18 cellular contexts compared by ENCODE assay signal in genomic region chr5:158039911-158040347, GRCh38.
A peak's percentile ranks its signal among the peaks of the same experiment; 100 is the strongest.
DNase-seq lines count a peak whose midpoint lies in the region; ATAC-seq and TF ChIP-seq lines count a peak whose summit lies in the region.
"Had no signal": no experiment of that assay in that cellular context is flagged by ENCODE, and none has a peak within 500 bp of the region (broad histone marks: within the 10 kb centered on the region; RNA-seq: fewer than 3 reads in every experiment).

No MANE protein-coding gene starts in this region.

- no peak overlapping the region for H3K27ac Mint-ChIP-seq in activated naive CD4-positive, alpha-beta T cell treated with anti-CD3 and anti-CD28 coated beads for 36 hours
- H3K27ac Mint-ChIP-seq in activated T-helper 1 cell treated with anti-CD3 and anti-CD28 coated beads, Interleukin-12 subunit alpha, Interleukin-12 subunit beta, Interleukin-2, Interleukin-4 antibody, amounts not matched to agents 30 ng/mL and 10 ng/mL and 1 ng/mL, durations not matched to agents 14 hours and 24 hours and 36 hours = no peak overlapping the region
- H3K27ac Mint-ChIP-seq: B cell; stimulated activated effector memory CD8-positive, alpha-beta T cell treated with anti-CD3 and anti-CD28 coated beads, Interleukin-12 subunit alpha, Interleukin-12 subunit beta, amount 100 ng/mL, for 72 hours had no signal

- H2AFZ ChIP-seq in PC-3 (ENCODE audit: low read length) = no peak overlapping the region

- peaks cover 8% of the 10 kb centered on the region for H3K9me3 Mint-ChIP-seq in activated naive CD4-positive, alpha-beta T cell treated with anti-CD3 and anti-CD28 coated beads for 36 hours
- H3K9me3 Mint-ChIP-seq in activated T-helper 1 cell treated with anti-CD3 and anti-CD28 coated beads, Interleukin-12 subunit alpha, Interleukin-12 subunit beta, Interleukin-2, Interleukin-4 antibody, amounts not matched to agents 30 ng/mL and 10 ng/mL and 1 ng/mL, durations not matched to agents 14 hours and 24 hours and 36 hours = peaks cover 6% of the 10 kb centered on the region

- BruUV-seq in PC-3 (replicated peaks; lab: Mats Ljungman, UMichigan) = no TSS peak

- POLR2A ChIA-PET in PC-3 (lab: Charles Lee; ENCODE audit: unreplicated experiment) = no interaction called here

- H3K4me3 Mint-ChIP-seq in activated naive CD4-positive, alpha-beta T cell treated with anti-CD3 and anti-CD28 coated beads for 36 hours = no peak overlapping the region
- H3K4me3 Mint-ChIP-seq in activated T-helper 1 cell treated with anti-CD3 and anti-CD28 coated beads, Interleukin-12 subunit alpha, Interleukin-12 subunit beta, Interleukin-2, Interleukin-4 antibody, amounts not matched to agents 30 ng/mL and 10 ng/mL and 1 ng/mL, durations not matched to agents 14 hours and 24 hours and 36 hours = no peak overlapping the region
- H3K4me3 Mint-ChIP-seq: B cell; stimulated activated effector memory CD8-positive, alpha-beta T cell treated with anti-CD3 and anti-CD28 coated beads, Interleukin-12 subunit alpha, Interleukin-12 subunit beta, amount 100 ng/mL, for 72 hours had no signal

- no peaks in the 10 kb centered on the region for H3K4me1 ChIP-seq in PC-3 (ENCODE audit: insufficient read depth, low read length)
- H3K4me1 ChIP-seq: adrenal gland had no signal

- H4K20me1 ChIP-seq in PC-3 (ENCODE audit: low read length) = no peaks in the 10 kb centered on the region

- CTCF ChIA-PET in PC-3 (lab: Charles Lee) = no interaction called here
- CTCF ChIA-PET in activated naive CD4-positive, alpha-beta T cell treated with anti-CD3 and anti-CD28 coated beads for 36 hours (lab: Charles Lee) = interaction anchor here (1.5 kb wide), 1 partner anchor 1093 kb away, joined by 3 read pairs; no protein-coding TSS in a partner anchor

- H3K9ac ChIP-seq in PC-3 (ENCODE audit: low read length) = no peak overlapping the region

- H3K36me3 ChIP-seq in PC-3 (ENCODE audit: low read depth, low read length) = no peaks in the 10 kb centered on the region
- H3K36me3 ChIP-seq: adrenal gland, esophagus squamous epithelium, MG63 had no signal

- peaks cover 8% of the 10 kb centered on the region for H3K9me3 ChIP-seq in PC-3 (ENCODE audit: low read length)
- H3K9me3 ChIP-seq: adrenal gland had no signal

- no peak overlapping the region for H3K27ac ChIP-seq in PC-3 (ENCODE audit: low read length)
- H3K27ac ChIP-seq: adrenal gland, esophagus squamous epithelium had no signal

- H3K9me2 ChIP-seq in PC-3 (replicated peaks; ENCODE audit: low read length) = no peaks in the 10 kb centered on the region

- no peak overlapping the region for H3K4me2 ChIP-seq in PC-3 (ENCODE audit: low read length)

- ATAC-seq in GM19351 (IDR thresholded peaks at IDR 0.05; ENCODE audit: unreplicated experiment) (peak; percentile 64), HG02763 (IDR thresholded peaks at IDR 0.05; ENCODE audit: unreplicated experiment) (peak; percentile 87), PC-3 (peak; percentile 37; the same call in 1 of the 2 replicates), esophagus mucosa (no peak)
- ATAC-seq: stimulated activated effector memory CD8-positive, alpha-beta T cell treated with anti-CD3 and anti-CD28 coated beads, Interleukin-12 subunit alpha, Interleukin-12 subunit beta, amount 100 ng/mL, for 72 hours had no signal

- no peaks in the 10 kb centered on the region for H3K27me3 ChIP-seq in PC-3 (ENCODE audit: low read length)
- H3K27me3 ChIP-seq: adrenal gland, esophagus squamous epithelium, MG63 had no signal

- intact Hi-C loops in PC-3 (cut with micrococcal nuclease) = no loop called here
- intact Hi-C loops in activated naive CD4-positive, alpha-beta T cell treated with anti-CD3 and anti-CD28 coated beads for 36 hours (cut with micrococcal nuclease) = no loop called here
- intact Hi-C loops in activated T-helper 1 cell treated with anti-CD3 and anti-CD28 coated beads, Interleukin-12 subunit alpha, Interleukin-12 subunit beta, Interleukin-2, Interleukin-4 antibody, amounts not matched to agents 30 ng/mL and 10 ng/mL and 1 ng/mL, durations not matched to agents 14 hours and 24 hours and 36 hours (cut with micrococcal nuclease) = no loop called here

- no peaks in the 10 kb centered on the region for H3F3A ChIP-seq in PC-3 (ENCODE audit: low read length, unreplicated experiment)

- no peak for TF ChIP-seq CTCF in GM10266 (IDR thresholded peaks at IDR 0.05; ENCODE audit: control insufficient read depth, insufficient read depth, low read depth, missing control alignments)
- no peak for TF ChIP-seq CTCF in PC-3 (conservative IDR thresholded peaks at IDR 0.05; ENCODE audit: low read depth, low read length)

- peaks cover 1% of the 10 kb centered on the region for H3K36me3 Mint-ChIP-seq in activated naive CD4-positive, alpha-beta T cell treated with anti-CD3 and anti-CD28 coated beads for 36 hours (ENCODE audit: low read depth)
- no peaks in the 10 kb centered on the region for H3K36me3 Mint-ChIP-seq in activated T-helper 1 cell treated with anti-CD3 and anti-CD28 coated beads, Interleukin-12 subunit alpha, Interleukin-12 subunit beta, Interleukin-2, Interleukin-4 antibody, amounts not matched to agents 30 ng/mL and 10 ng/mL and 1 ng/mL, durations not matched to agents 14 hours and 24 hours and 36 hours (ENCODE audit: low read depth)
- H3K36me3 Mint-ChIP-seq: stimulated activated effector memory CD8-positive, alpha-beta T cell treated with anti-CD3 and anti-CD28 coated beads, Interleukin-12 subunit alpha, Interleukin-12 subunit beta, amount 100 ng/mL, for 72 hours had no signal

- no peaks in the 10 kb centered on the region for H3K4me1 Mint-ChIP-seq in activated naive CD4-positive, alpha-beta T cell treated with anti-CD3 and anti-CD28 coated beads for 36 hours (ENCODE audit: low read depth)
- no peaks in the 10 kb centered on the region for H3K4me1 Mint-ChIP-seq in activated T-helper 1 cell treated with anti-CD3 and anti-CD28 coated beads, Interleukin-12 subunit alpha, Interleukin-12 subunit beta, Interleukin-2, Interleukin-4 antibody, amounts not matched to agents 30 ng/mL and 10 ng/mL and 1 ng/mL, durations not matched to agents 14 hours and 24 hours and 36 hours (ENCODE audit: low read depth)
- H3K4me1 Mint-ChIP-seq: B cell; stimulated activated effector memory CD8-positive, alpha-beta T cell treated with anti-CD3 and anti-CD28 coated beads, Interleukin-12 subunit alpha, Interleukin-12 subunit beta, amount 100 ng/mL, for 72 hours had no signal

- no peaks in the 10 kb centered on the region for H3K79me2 ChIP-seq in PC-3 (ENCODE audit: low read length)

- DNase-seq in GM10266 (ENCODE audit: extremely low spot score) (peak; percentile 42), PC-3 (peak; percentile 39), hippocampal formation (lab: John Stamatoyannopoulos, UW) (no peak)
- DNase-seq in activated naive CD4-positive, alpha-beta T cell treated with anti-CD3 and anti-CD28 coated beads for 36 hours = no peak
- DNase-seq in activated T-helper 1 cell treated with anti-CD3 and anti-CD28 coated beads, Interleukin-12 subunit alpha, Interleukin-12 subunit beta, Interleukin-2, Interleukin-4 antibody, amounts not matched to agents 30 ng/mL and 10 ng/mL and 1 ng/mL, durations not matched to agents 14 hours and 24 hours and 36 hours (ENCODE audit: low spot score) = no peak
- DNase-seq: activated CD4-positive, alpha-beta T cell treated with anti-CD3 and anti-CD28 coated beads for 1 hour; activated T-cell treated with anti-CD3 and anti-CD28 coated beads, Interleukin-2, amount 50 U/mL, for 1 hour; EL; esophagus squamous epithelium; MG63; NCI-H2171; stimulated activated CD4-positive, alpha-beta T cell treated with anti-CD3 and anti-CD28 coated beads, Interleukin-4, amount 100 ng/mL, for 1 hour had no signal

- H3K27me3 Mint-ChIP-seq in activated naive CD4-positive, alpha-beta T cell treated with anti-CD3 and anti-CD28 coated beads for 36 hours (ENCODE audit: low read depth) = no peaks in the 10 kb centered on the region
- peaks cover 2% of the 10 kb centered on the region for H3K27me3 Mint-ChIP-seq in activated T-helper 1 cell treated with anti-CD3 and anti-CD28 coated beads, Interleukin-12 subunit alpha, Interleukin-12 subunit beta, Interleukin-2, Interleukin-4 antibody, amounts not matched to agents 30 ng/mL and 10 ng/mL and 1 ng/mL, durations not matched to agents 14 hours and 24 hours and 36 hours (ENCODE audit: insufficient read depth)

- no peak overlapping the region for H3K4me3 ChIP-seq in PC-3 (ENCODE audit: low read length)
- H3K4me3 ChIP-seq: adrenal gland, esophagus squamous epithelium, MG63 had no signal

Comparison
In these comparisons a context has a peak if more than half of its experiments do, and no peak if none do; other contexts are left out.
1. DNase-seq: peak in GM10266 (single experiment) and PC-3 (single experiment); none in hippocampal formation (0 of 2), activated naive CD4-positive, alpha-beta T cell treated with anti-CD3 and anti-CD28 coated beads for 36 hours (single experiment) and activated T-helper 1 cell treated with anti-CD3 and anti-CD28 coated beads, Interleukin-12 subunit alpha, Interleukin-12 subunit beta, Interleukin-2, Interleukin-4 antibody, amounts not matched to agents 30 ng/mL and 10 ng/mL and 1 ng/mL, durations not matched to agents 14 hours and 24 hours and 36 hours (single experiment).